In genomic region chr16:2251281-2252111, GRCh38 we compare ENCODE assay signal across 1 cellular context.
A peak's percentile ranks its signal among the peaks of the same experiment; 100 is the strongest.
TF ChIP-seq lines count a peak whose summit lies in the region.

Gene ECI1 (minus strand): TSS chr16:2251587. CDS start chr16:2251566, 21 bp downstream.

TF ChIP-seq in K562, 482 proteins besides CTCF, POLR2A, EP300 and RAD21 (continued from another document and continues in another):
- TF ChIP-seq E2F1 (CRISPR knock-in tag; IDR thresholded peaks at IDR 0.05) (peak; percentile 60; the same call in 1 of the 2 replicates), ATF2 (CRISPR knock-in tag; IDR thresholded peaks at IDR 0.05) (no peak), RBM15 (IDR thresholded peaks at IDR 0.05; ENCODE audit: insufficient read depth, low read length) (no peak), ZBTB7A (IDR thresholded peaks at IDR 0.05; ENCODE audit: borderline replicate concordance, control insufficient read depth, low read depth, low read length) (peak; percentile 90; the same call in 1 of the 2 replicates), ZNF354B (CRISPR knock-in tag; IDR thresholded peaks at IDR 0.05) (no peak), YBX1 (IDR thresholded peaks at IDR 0.05) (no peak), NUFIP1 (IDR thresholded peaks at IDR 0.05; ENCODE audit: partially characterized antibody) (no peak), POLR2AphosphoS5 (IDR thresholded peaks at IDR 0.05; ENCODE audit: control insufficient read depth, insufficient read depth, low read depth, low read length) (peak; percentile 91), CSDE1 (IDR thresholded peaks at IDR 0.05) (no peak), ZNF24 (IDR thresholded peaks at IDR 0.05) (0 out of 2 replicates have a peak, but pooled peaks have one; percentile 28), NBN (IDR thresholded peaks at IDR 0.05; ENCODE audit: low read depth) (no peak; the same call in 1 of the 2 replicates), HNRNPH1 (optimal IDR thresholded peaks at IDR 0.05; ENCODE audit: low read depth, low read length) (no peak), SMAD3 (CRISPR knock-in tag; conservative IDR thresholded peaks at IDR 0.05) (no peak), RNF2 (IDR thresholded peaks at IDR 0.05) (peak; percentile 80), PURB (CRISPR knock-in tag; IDR thresholded peaks at IDR 0.05; ENCODE audit: low read depth) (no peak), PHB2 (IDR thresholded peaks at IDR 0.05; ENCODE audit: low read depth) (no peak), MIER1 (IDR thresholded peaks at IDR 0.05; ENCODE audit: low read depth) (no peak), MAX (CRISPR knock-in tag; IDR thresholded peaks at IDR 0.05) (peak; percentile 73), ZNF696 (CRISPR knock-in tag; conservative IDR thresholded peaks at IDR 0.05) (no peak), ZNF263 (CRISPR knock-in tag; IDR thresholded peaks at IDR 0.05; ENCODE audit: borderline replicate concordance) (no peak), MAFG (tag; conservative IDR thresholded peaks at IDR 0.05) (no peak), NFIC (IDR thresholded peaks at IDR 0.05) (peak; percentile 99), CBX3 (IDR thresholded peaks at IDR 0.05; ENCODE audit: borderline replicate concordance in 1 of 2, low read length in 2 of 2) (no peak; a peak in 1 of 3 replicates), ATF6 (CRISPR knock-in tag; IDR thresholded peaks at IDR 0.05) (no peak), GTF2E2 (tag; IDR thresholded peaks at IDR 0.05) (peak; percentile 88; the same call in 1 of the 2 replicates), USF1 (CRISPR knock-in tag; IDR thresholded peaks at IDR 0.05) (no peak), ARNT (IDR thresholded peaks at IDR 0.05) (no peak), HOXB6 (CRISPR knock-in tag; IDR thresholded peaks at IDR 0.05; ENCODE audit: borderline replicate concordance) (no peak; the same call in 1 of the 2 replicates), ZFP91 (CRISPR knock-in tag; IDR thresholded peaks at IDR 0.05) (0 out of 2 replicates have a peak, but pooled peaks have one; percentile 34), SMAD1 (IDR thresholded peaks at IDR 0.05; ENCODE audit: low read depth, low read length, partially characterized antibody) (peak; percentile 19), CREB3L1 (IDR thresholded peaks at IDR 0.05; ENCODE audit: borderline replicate concordance, low read depth) (peak; percentile 50; the same call in 1 of the 2 replicates), CBFB (CRISPR knock-in tag; IDR thresholded peaks at IDR 0.05) (peak; percentile 95), ZBTB26 (CRISPR knock-in tag; IDR thresholded peaks at IDR 0.05) (no peak), STAG1 (CRISPR knock-in tag; IDR thresholded peaks at IDR 0.05; ENCODE audit: borderline replicate concordance) (0 out of 2 replicates have a peak, but pooled peaks have one; percentile 2), ARID2 (IDR thresholded peaks at IDR 0.05) (0 out of 2 replicates have a peak, but pooled peaks have one; percentile 16), TFE3 (CRISPR knock-in tag; IDR thresholded peaks at IDR 0.05) (no peak), ETS1 (conservative IDR thresholded peaks at IDR 0.05; ENCODE audit: control insufficient read depth, low read depth, low read length) (peak; percentile 68), HEY1 (CRISPR knock-in tag; IDR thresholded peaks at IDR 0.05; ENCODE audit: borderline replicate concordance) (no peak), BRD9 (IDR thresholded peaks at IDR 0.05; ENCODE audit: low read depth, partially characterized antibody) (no peak), FOXP1 (CRISPR knock-in tag; IDR thresholded peaks at IDR 0.05) (peak; percentile 66), ZBTB12 (CRISPR knock-in tag; IDR thresholded peaks at IDR 0.05) (no peak), KLF16 (IDR thresholded peaks at IDR 0.05) (peak; percentile 81), GATA2 (CRISPR knock-in tag; IDR thresholded peaks at IDR 0.05) (no peak), ZNF41 (CRISPR knock-in tag; conservative IDR thresholded peaks at IDR 0.05) (no peak), SFPQ (IDR thresholded peaks at IDR 0.05; ENCODE audit: low read depth, low read length) (no peak), PYGO2 (tag; IDR thresholded peaks at IDR 0.05) (no peak), E2F5 (CRISPR knock-in tag; IDR thresholded peaks at IDR 0.05) (peak; percentile 84; the same call in 1 of the 2 replicates), SOX6 (IDR thresholded peaks at IDR 0.05) (peak; percentile 51), SMARCC2 (IDR thresholded peaks at IDR 0.05; ENCODE audit: low read depth) (no peak), ZNF707 (CRISPR knock-in tag; conservative IDR thresholded peaks at IDR 0.05) (no peak), CBX8 (IDR thresholded peaks at IDR 0.05; ENCODE audit: borderline replicate concordance, extremely low read depth, low read depth, low read length, poor library complexity, severe bottlenecking) (no peak)
